ENCODE assay signal across 27 cellular contexts in genomic region chr9:83772860-83773259, GRCh38.
"Had no signal": no experiment of that assay in that cellular context is flagged by ENCODE, and none has a peak within 500 bp of the region (broad histone marks: within the 10 kb centered on the region; RNA-seq: fewer than 3 reads in every experiment).

No MANE protein-coding gene starts in this region.

- H3K27ac Mint-ChIP-seq: dendritic cell treated with granulocyte-macrophage colony-stimulating factor and Interleukin-4, amounts not matched to agents 40 ng/mL and 50 ng/mL, for 4 days; effector memory CD8-positive, alpha-beta T cell; endodermal cell; mesothelial cell of epicardium; naive B cell; naive thymus-derived CD8-positive, alpha-beta T cell had no signal

- H3K27me3 Mint-ChIP-seq: dendritic cell treated with granulocyte-macrophage colony-stimulating factor and Interleukin-4, amounts not matched to agents 40 ng/mL and 50 ng/mL, for 4 days; effector memory CD8-positive, alpha-beta T cell; naive B cell; naive thymus-derived CD8-positive, alpha-beta T cell had no signal

- FAIRE-seq: endometrium, keratinocyte had no signal

- ATAC-seq: effector memory CD8-positive, alpha-beta T cell; esophagus mucosa; gastrocnemius medialis; heart right ventricle; left cardiac atrium; left lung; left ventricle myocardium superior; lower lobe of right lung; mucosa of descending colon; naive thymus-derived CD8-positive, alpha-beta T cell had no signal

- H3K4me1 Mint-ChIP-seq: endodermal cell, mesothelial cell of epicardium, naive B cell had no signal

- DNase-seq: colonic mucosa; cortex of kidney; effector CD8-positive, alpha-beta T cell; effector memory CD8-positive, alpha-beta T cell; endodermal cell; erythroblast; esophagus squamous epithelium; foreskin fibroblast; foreskin melanocyte; gastrocnemius medialis; glutamatergic neuron; head of caudate nucleus; heart right ventricle; hippocampal formation; left cardiac atrium; left lung; left ventricle myocardium superior; lower lobe of right lung; mesenchymal stem cell; mucosa of descending colon; naive B cell; naive thymus-derived CD8-positive, alpha-beta T cell had no signal

- H3K9me3 Mint-ChIP-seq: dendritic cell treated with granulocyte-macrophage colony-stimulating factor and Interleukin-4, amounts not matched to agents 40 ng/mL and 50 ng/mL, for 4 days; effector memory CD8-positive, alpha-beta T cell; endodermal cell; mesothelial cell of epicardium; naive B cell had no signal

- H3K4me3 Mint-ChIP-seq: dendritic cell treated with granulocyte-macrophage colony-stimulating factor and Interleukin-4, amounts not matched to agents 40 ng/mL and 50 ng/mL, for 4 days; effector memory CD8-positive, alpha-beta T cell; endodermal cell; mesothelial cell of epicardium; naive B cell; naive thymus-derived CD8-positive, alpha-beta T cell had no signal
